In genomic region chr10:78424721-78425120, GRCh38 we compare ENCODE assay signal across 11 cellular contexts.
DNase-seq lines count a peak whose midpoint lies in the region; ATAC-seq, FAIRE-seq and TF ChIP-seq lines count a peak whose summit lies in the region.
"Had no signal": no experiment of that assay in that cellular context is flagged by ENCODE, and none has a peak within 500 bp of the region (broad histone marks: within the 10 kb centered on the region; RNA-seq: fewer than 3 reads in every experiment).

No MANE protein-coding gene starts in this region.

- 37% methylated on average over 1 of the region's 1 CpG for WGBS in GM12878 (ENCODE audit: insufficient coverage, insufficient replicate concordance, low lambda C conversion rate, missing lambda C conversion rate)

- H3K27ac Mint-ChIP-seq in neural crest cell (ENCODE audit: unreplicated experiment) = no peak overlapping the region
- H3K27ac Mint-ChIP-seq: activated CD8-positive, alpha-beta T cell treated with anti-CD3 and anti-CD28 coated beads, Interleukin-2, amount 10 ng/mL, durations not matched to agents 7 days and 5 days; naive thymus-derived CD8-positive, alpha-beta T cell had no signal

- POLR2A ChIA-PET in GM12878 (lab: Charles Lee) = no interaction called here

- TF ChIP-seq POLR2A in GM12878 (IDR thresholded peaks at IDR 0.05; ENCODE audit: low read depth, low read length) = no peak

- ATAC-seq in GM12878 (peak; percentile 47; the same call in 1 of the 3 replicates), HG03135 (IDR thresholded peaks at IDR 0.05; ENCODE audit: unreplicated experiment) (no peak)
- ATAC-seq: activated CD8-positive, alpha-beta T cell treated with anti-CD3 and anti-CD28 coated beads, Interleukin-2, amount 10 ng/mL, durations not matched to agents 7 days and 5 days; body of pancreas; naive thymus-derived CD8-positive, alpha-beta T cell had no signal

- no peaks in the 10 kb centered on the region for H3K4me1 ChIP-seq in GM12878 (ENCODE audit: control insufficient read depth, insufficient read depth, low read length)
- H3K4me1 ChIP-seq: body of pancreas had no signal

- no peak for TF ChIP-seq EP300 in GM12878 (IDR thresholded peaks at IDR 0.05; ENCODE audit: borderline replicate concordance in 1 of 2, control insufficient read depth in 1 of 2, low read depth in 2 of 2, low read length in 2 of 2)

- no peaks in the 10 kb centered on the region for H3K9me3 ChIP-seq in GM12878 (replicated peaks; ENCODE audit: control insufficient read depth, insufficient read depth, low read length)
- H3K9me3 ChIP-seq: body of pancreas had no signal

- H3K9me3 Mint-ChIP-seq in neural crest cell = peaks cover 7% of the 10 kb centered on the region

- H3K27ac ChIP-seq in GM12878 (ENCODE audit: control insufficient read depth, insufficient read depth) = no peak overlapping the region
- H3K27ac ChIP-seq: body of pancreas had no signal

- BruUV-seq in GM12878 (replicated peaks; lab: Mats Ljungman, UMichigan) = no TSS peak

- no peak overlapping the region for H3K4me3 Mint-ChIP-seq in neural crest cell
- H3K4me3 Mint-ChIP-seq: activated CD8-positive, alpha-beta T cell treated with anti-CD3 and anti-CD28 coated beads, Interleukin-2, amount 10 ng/mL, durations not matched to agents 7 days and 5 days; naive thymus-derived CD8-positive, alpha-beta T cell had no signal

- SMC1A ChIA-PET in GM12878 (lab: Charles Lee; ENCODE audit: uncharacterized antibody, unreplicated experiment) = no interaction called here

- H3K79me2 ChIP-seq in GM12878 (ENCODE audit: control insufficient read depth, insufficient read depth, low read length) = no peaks in the 10 kb centered on the region

- H3K27me3 ChIP-seq in GM06990 (replicated peaks; ENCODE audit: control insufficient read depth, insufficient read depth, low read length) (no peaks in the 10 kb centered on the region), GM12878 (replicated peaks in 1 of 2; ENCODE audit: control insufficient read depth in 2 of 2, insufficient read depth in 2 of 2, low read length in 1 of 2) (peaks cover 0 to 3% of the 10 kb centered on the region in 2 experiments; a peak in 3 of 4 replicates)
- H3K27me3 ChIP-seq: body of pancreas had no signal

- no peak for DNase-seq in GM06990 (ENCODE audit: extremely low read depth, insufficient read length)
- DNase-seq in Jurkat, Clone E6-1 (ENCODE audit: low read depth, low spot score) = peak; percentile 11
- DNase-seq in GM12878 (ENCODE audit: low read depth, low spot score) = no peak
- DNase-seq in neural crest cell (ENCODE audit: low read depth, low spot score) = no peak
- no peak for DNase-seq in activated CD8-positive, alpha-beta memory T cell treated with anti-CD3 and anti-CD28 coated beads, Interleukin-2, amount 50 U/mL, for 4 hours
- no peak for DNase-seq in GM03348 (ENCODE audit: low spot score)
- DNase-seq: activated CD8-positive, alpha-beta T cell treated with anti-CD3 and anti-CD28 coated beads, Interleukin-2, amount 10 ng/mL, durations not matched to agents 7 days and 5 days; naive thymus-derived CD8-positive, alpha-beta T cell had no signal

- no peak for FAIRE-seq in GM12878 (lab: Jason Lieb, UNC)
- FAIRE-seq: H54 had no signal

- no peaks in the 10 kb centered on the region; the same call in 1 of the 2 replicates for H4K20me1 ChIP-seq in GM12878 (ENCODE audit: control insufficient read depth, insufficient read depth)

- in situ Hi-C loops in GM12878 (cut with MboI) = no loop called here

- H3K27me3 Mint-ChIP-seq in neural crest cell (ENCODE audit: low read depth) = no peaks in the 10 kb centered on the region

- no peak overlapping the region for H2AFZ ChIP-seq in GM12878 (ENCODE audit: control insufficient read depth, low read depth, low read length)

- no peak overlapping the region for H3K4me2 ChIP-seq in GM12878 (ENCODE audit: control insufficient read depth, insufficient read depth)

- no peak overlapping the region for H3K9ac ChIP-seq in GM12878 (ENCODE audit: control insufficient read depth, insufficient read depth, low read length)

- intact Hi-C loops in GM12878 (cut with micrococcal nuclease; ENCODE audit: unreplicated experiment) = no loop called here

- RAD21 ChIA-PET in GM12878 (lab: Charles Lee; ENCODE audit: unreplicated experiment) = no interaction called here

- no peak overlapping the region for H3K4me3 ChIP-seq in GM06990 (replicated peaks; ENCODE audit: low read depth, low read length)
- no peak overlapping the region for H3K4me3 ChIP-seq in Jurkat, Clone E6-1 (ENCODE audit: low read length)
- H3K4me3 ChIP-seq in GM12878 = no peak overlapping the region
- H3K4me3 ChIP-seq: body of pancreas had no signal

- H3K36me3 ChIP-seq in GM06990 (ENCODE audit: control insufficient read depth, insufficient read depth, low read length) = no peaks in the 10 kb centered on the region
- no peaks in the 10 kb centered on the region for H3K36me3 ChIP-seq in GM12878 (ENCODE audit: control insufficient read depth in 2 of 2, insufficient read depth in 2 of 2, low read length in 1 of 2)

- peak; percentile 36 for TF ChIP-seq RAD21 in GM12878 (IDR thresholded peaks at IDR 0.05; ENCODE audit: insufficient read depth, low read depth, low read length)

- peak; percentile 43 for TF ChIP-seq CTCF in GM06990 (IDR thresholded peaks at IDR 0.05; ENCODE audit: insufficient read depth, low read length, poor library complexity, severe bottlenecking)
- peak in 2 of 3 experiments; percentile 23 to 37; a peak in 2 of 6 replicates for TF ChIP-seq CTCF in GM12878 (IDR thresholded peaks at IDR 0.05 in 2 of 3, conservative IDR thresholded peaks at IDR 0.05 in 1 of 3; ENCODE audit: control insufficient read depth in 2 of 3, extremely low read depth in 1 of 3, insufficient read depth in 1 of 3, low read depth in 3 of 3, low read length in 3 of 3)
- peak; percentile 45 for TF ChIP-seq CTCF in neural crest cell (conservative IDR thresholded peaks at IDR 0.05)

- peaks cover 25% of the 10 kb centered on the region for H3K4me1 Mint-ChIP-seq in neural crest cell
- H3K4me1 Mint-ChIP-seq: naive thymus-derived CD8-positive, alpha-beta T cell had no signal

- CTCF ChIA-PET in GM12878 (lab: Yijun Ruan, JAX) = interaction anchor here (0.9 to 2.3 kb wide), 3 partner anchors 240 to 771 kb away, joined by 3 to 5 read pairs (median 4); no protein-coding TSS in a partner anchor

- H3K36me3 Mint-ChIP-seq in neural crest cell (ENCODE audit: low read depth) = peaks cover 7% of the 10 kb centered on the region

TF ChIP-seq in GM12878, 131 proteins besides CTCF, POLR2A, EP300 and RAD21:
- no peak for TF ChIP-seq EGR1 (IDR thresholded peaks at IDR 0.05; ENCODE audit: borderline replicate concordance in 1 of 2, low read depth in 2 of 2, low read length in 2 of 2)
- no peak for TF ChIP-seq EED (IDR thresholded peaks at IDR 0.05; ENCODE audit: low read depth)
- peak; percentile 25; the same call in 1 of the 2 replicates for TF ChIP-seq SMC3 (IDR thresholded peaks at IDR 0.05; ENCODE audit: borderline replicate concordance, low read length)
